In the genomic region with DNA sequence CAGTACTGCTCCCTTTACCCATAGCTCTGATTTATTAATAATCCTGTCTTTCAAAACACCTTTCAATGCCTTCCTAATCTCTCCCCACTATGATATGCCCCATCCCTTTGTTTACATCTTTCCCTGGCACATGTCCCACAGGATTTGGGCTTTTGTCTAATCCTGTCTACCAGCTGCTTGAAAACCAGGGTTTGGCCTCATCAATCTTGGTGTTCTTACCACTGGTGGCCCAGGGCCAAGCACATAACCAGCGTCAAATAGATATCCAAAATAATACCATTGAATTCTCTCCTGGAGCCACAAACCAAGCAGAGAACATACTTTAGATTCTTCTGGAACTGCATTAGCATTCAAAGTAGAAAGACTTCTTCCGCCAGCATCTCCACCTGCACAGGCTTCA, we compare ENCODE assay signal across 15 cellular contexts.
"Had no signal": no experiment of that assay in that cellular context is flagged by ENCODE, and none has a peak within 500 bp of the region (broad histone marks: within the 10 kb centered on the region; RNA-seq: fewer than 3 reads in every experiment).

No MANE protein-coding gene starts in this region.

- H3K27ac ChIP-seq: adrenal gland, colonic mucosa, left ventricle myocardium inferior, neutrophil had no signal

- H3K27me3 ChIP-seq: colonic mucosa, neutrophil had no signal

- H3K4me1 ChIP-seq: adrenal gland, colonic mucosa had no signal

- ATAC-seq: esophagus mucosa; natural killer cell; stimulated activated memory B cell treated with anti-CD40 and anti-IgM and Interleukin-4, amounts not matched to agents 10 μg/mL and 1 μg/mL and 100 μg/mL, for 72 hours had no signal

- DNase-seq: activated CD4-positive, alpha-beta memory T cell treated with anti-CD3 and anti-CD28 coated beads, Interleukin-2, amount 10 ng/mL, durations not matched to agents 7 days and 5 days; activated CD4-positive, alpha-beta T cell treated with anti-CD3 and anti-CD28 coated beads for 4 hours; activated effector memory CD4-positive, alpha-beta T cell treated with anti-CD3 and anti-CD28 coated beads, Interleukin-2, amount 50 U/mL, for 16 hours; activated T-cell treated with anti-CD3 and anti-CD28 coated beads, Interleukin-2, amount 50 U/mL, for 48 hours; adrenal gland; central memory CD4-positive, alpha-beta T cell; colonic mucosa; hypothalamus; left ventricle myocardium inferior; natural killer cell; posterior cingulate gyrus; stimulated activated CD4-positive, alpha-beta T cell treated with anti-CD3 and anti-CD28 coated beads, Interleukin-2, amount 100 ng/mL, for 48 hours had no signal
